ENCODE assay signal across 1 cellular context in the genomic region with DNA sequence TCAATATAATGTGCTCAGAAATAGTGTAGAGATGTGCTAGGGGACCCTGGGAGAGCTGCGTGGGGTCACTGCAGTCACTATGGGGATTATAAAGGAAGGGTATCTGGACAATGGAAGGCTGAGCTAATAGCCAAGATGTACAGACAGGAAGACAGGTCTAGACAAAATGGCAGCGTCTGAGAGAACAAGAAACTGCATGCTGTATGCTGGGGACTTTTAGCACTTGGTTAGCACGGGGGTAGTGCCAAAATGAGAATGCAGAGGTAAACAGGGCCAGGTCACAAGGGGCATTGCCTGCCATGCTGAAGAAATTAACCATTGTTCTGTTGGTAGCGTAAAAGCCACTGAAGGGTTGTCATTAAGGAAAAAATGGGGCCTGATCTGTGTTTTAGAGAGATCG.
TF ChIP-seq lines count a peak whose summit lies in the region.

No MANE protein-coding gene starts in this region.

TF ChIP-seq in HCT116, 20 proteins besides CTCF, POLR2A, EP300 and RAD21 (continued from another document):
- TF ChIP-seq, protein P1, sequence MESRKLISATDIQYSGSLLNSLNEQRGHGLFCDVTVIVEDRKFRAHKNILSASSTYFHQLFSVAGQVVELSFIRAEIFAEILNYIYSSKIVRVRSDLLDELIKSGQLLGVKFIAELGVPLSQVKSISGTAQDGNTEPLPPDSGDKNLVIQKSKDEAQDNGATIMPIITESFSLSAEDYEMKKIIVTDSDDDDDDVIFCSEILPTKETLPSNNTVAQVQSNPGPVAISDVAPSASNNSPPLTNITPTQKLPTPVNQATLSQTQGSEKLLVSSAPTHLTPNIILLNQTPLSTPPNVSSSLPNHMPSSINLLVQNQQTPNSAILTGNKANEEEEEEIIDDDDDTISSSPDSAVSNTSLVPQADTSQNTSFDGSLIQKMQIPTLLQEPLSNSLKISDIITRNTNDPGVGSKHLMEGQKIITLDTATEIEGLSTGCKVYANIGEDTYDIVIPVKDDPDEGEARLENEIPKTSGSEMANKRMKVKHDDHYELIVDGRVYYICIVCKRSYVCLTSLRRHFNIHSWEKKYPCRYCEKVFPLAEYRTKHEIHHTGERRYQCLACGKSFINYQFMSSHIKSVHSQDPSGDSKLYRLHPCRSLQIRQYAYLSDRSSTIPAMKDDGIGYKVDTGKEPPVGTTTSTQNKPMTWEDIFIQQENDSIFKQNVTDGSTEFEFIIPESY (IDR thresholded peaks at IDR 0.05; ENCODE audit: extremely low read depth, insufficient replicate concordance, low read length) = no peak
- no peak for TF ChIP-seq EGR1 (IDR thresholded peaks at IDR 0.05; ENCODE audit: low read depth)
- TF ChIP-seq, protein P2, sequence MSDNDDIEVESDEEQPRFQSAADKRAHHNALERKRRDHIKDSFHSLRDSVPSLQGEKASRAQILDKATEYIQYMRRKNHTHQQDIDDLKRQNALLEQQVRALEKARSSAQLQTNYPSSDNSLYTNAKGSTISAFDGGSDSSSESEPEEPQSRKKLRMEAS (IDR thresholded peaks at IDR 0.05) = no peak
- no peak for TF ChIP-seq SIN3A (IDR thresholded peaks at IDR 0.05; ENCODE audit: low read depth)
- no peak for TF ChIP-seq JUND (IDR thresholded peaks at IDR 0.05)
- TF ChIP-seq CEBPB (IDR thresholded peaks at IDR 0.05; ENCODE audit: low read depth) = no peak
- no peak for TF ChIP-seq ZNF274 (IDR thresholded peaks at IDR 0.05; ENCODE audit: low read depth, low read length)
- no peak for TF ChIP-seq TCF7L2 (IDR thresholded peaks at IDR 0.05; ENCODE audit: borderline replicate concordance, extremely low read depth, insufficient read depth, insufficient read length)
- TF ChIP-seq, protein P3, sequence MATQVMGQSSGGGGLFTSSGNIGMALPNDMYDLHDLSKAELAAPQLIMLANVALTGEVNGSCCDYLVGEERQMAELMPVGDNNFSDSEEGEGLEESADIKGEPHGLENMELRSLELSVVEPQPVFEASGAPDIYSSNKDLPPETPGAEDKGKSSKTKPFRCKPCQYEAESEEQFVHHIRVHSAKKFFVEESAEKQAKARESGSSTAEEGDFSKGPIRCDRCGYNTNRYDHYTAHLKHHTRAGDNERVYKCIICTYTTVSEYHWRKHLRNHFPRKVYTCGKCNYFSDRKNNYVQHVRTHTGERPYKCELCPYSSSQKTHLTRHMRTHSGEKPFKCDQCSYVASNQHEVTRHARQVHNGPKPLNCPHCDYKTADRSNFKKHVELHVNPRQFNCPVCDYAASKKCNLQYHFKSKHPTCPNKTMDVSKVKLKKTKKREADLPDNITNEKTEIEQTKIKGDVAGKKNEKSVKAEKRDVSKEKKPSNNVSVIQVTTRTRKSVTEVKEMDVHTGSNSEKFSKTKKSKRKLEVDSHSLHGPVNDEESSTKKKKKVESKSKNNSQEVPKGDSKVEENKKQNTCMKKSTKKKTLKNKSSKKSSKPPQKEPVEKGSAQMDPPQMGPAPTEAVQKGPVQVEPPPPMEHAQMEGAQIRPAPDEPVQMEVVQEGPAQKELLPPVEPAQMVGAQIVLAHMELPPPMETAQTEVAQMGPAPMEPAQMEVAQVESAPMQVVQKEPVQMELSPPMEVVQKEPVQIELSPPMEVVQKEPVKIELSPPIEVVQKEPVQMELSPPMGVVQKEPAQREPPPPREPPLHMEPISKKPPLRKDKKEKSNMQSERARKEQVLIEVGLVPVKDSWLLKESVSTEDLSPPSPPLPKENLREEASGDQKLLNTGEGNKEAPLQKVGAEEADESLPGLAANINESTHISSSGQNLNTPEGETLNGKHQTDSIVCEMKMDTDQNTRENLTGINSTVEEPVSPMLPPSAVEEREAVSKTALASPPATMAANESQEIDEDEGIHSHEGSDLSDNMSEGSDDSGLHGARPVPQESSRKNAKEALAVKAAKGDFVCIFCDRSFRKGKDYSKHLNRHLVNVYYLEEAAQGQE (IDR thresholded peaks at IDR 0.05; ENCODE audit: low read depth) = no peak
- TF ChIP-seq SRF (IDR thresholded peaks at IDR 0.05; ENCODE audit: low read depth) = no peak
- no peak for TF ChIP-seq POLR2AphosphoS5 (IDR thresholded peaks at IDR 0.05; ENCODE audit: low read depth, low read length)
- TF ChIP-seq CBX3 (IDR thresholded peaks at IDR 0.05; ENCODE audit: low read depth) = no peak
- TF ChIP-seq FOSL1 (IDR thresholded peaks at IDR 0.05; ENCODE audit: low read depth) = no peak
- no peak for TF ChIP-seq ELF1 (IDR thresholded peaks at IDR 0.05; ENCODE audit: borderline replicate concordance, low read depth)
- TF ChIP-seq, protein P4, sequence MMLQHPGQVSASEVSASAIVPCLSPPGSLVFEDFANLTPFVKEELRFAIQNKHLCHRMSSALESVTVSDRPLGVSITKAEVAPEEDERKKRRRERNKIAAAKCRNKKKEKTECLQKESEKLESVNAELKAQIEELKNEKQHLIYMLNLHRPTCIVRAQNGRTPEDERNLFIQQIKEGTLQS (IDR thresholded peaks at IDR 0.05) = no peak
- no peak for TF ChIP-seq EZH2phosphoT487 (IDR thresholded peaks at IDR 0.05; ENCODE audit: borderline replicate concordance)
TF ChIP-seq in HCT116: peak in this region for 0.
